In the genomic region with DNA sequence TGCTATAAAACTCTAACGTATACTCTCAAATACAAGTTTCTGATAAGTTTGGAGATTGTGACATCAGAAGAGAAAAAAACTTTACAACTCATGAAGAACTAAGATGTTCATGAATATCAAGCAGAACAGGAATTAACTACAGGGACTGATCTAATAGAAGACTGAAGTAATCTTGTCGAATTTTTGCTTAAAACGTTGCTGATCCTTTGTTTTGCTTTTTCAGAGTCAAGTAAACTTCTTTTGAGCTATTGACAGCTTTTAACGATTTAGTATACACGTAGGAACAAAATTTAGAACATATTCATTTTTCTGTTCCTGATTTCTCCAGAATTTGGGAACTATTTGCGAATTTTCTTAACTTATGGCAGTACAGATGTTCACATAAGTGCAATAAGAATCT, we compare ENCODE assay signal across 25 cellular contexts.
"Had no signal": no experiment of that assay in that cellular context is flagged by ENCODE, and none has a peak within 500 bp of the region (broad histone marks: within the 10 kb centered on the region; RNA-seq: fewer than 3 reads in every experiment).

No MANE protein-coding gene starts in this region.

- H3K79me2 ChIP-seq: parathyroid adenoma had no signal

- H3K4me2 ChIP-seq: neural progenitor cell had no signal

- H3K27ac ChIP-seq: neural progenitor cell, ovary, parathyroid adenoma, psoas muscle, right lobe of liver, sigmoid colon, suprapubic skin, testis, tibial artery, transverse colon, upper lobe of right lung, vagina had no signal

- DNase-seq: natural killer cell; occipital lobe; ovary; posterior cingulate gyrus; psoas muscle; right cardiac atrium; right lobe of liver; sigmoid colon; small intestine; stimulated activated CD4-positive, alpha-beta T cell treated with anti-CD3 and anti-CD28 coated beads, Interleukin-15, amount 100 ng/mL, for 24 hours; stimulated activated CD4-positive, alpha-beta T cell treated with anti-CD3 and anti-CD28 coated beads, Interleukin-2, amount 100 ng/mL, for 24 hours; stimulated activated CD4-positive, alpha-beta T cell treated with anti-CD3 and anti-CD28 coated beads, Interleukin-2, amount 100 ng/mL, for 48 hours; stimulated activated CD4-positive, alpha-beta T cell treated with anti-CD3 and anti-CD28 coated beads, Interleukin-4, amount 100 ng/mL, for 24 hours; stimulated activated naive B cell treated with anti-CD40 and anti-IgM and Interleukin-4, amounts not matched to agents 10 μg/mL and 1 μg/mL and 100 μg/mL, for 72 hours; stimulated activated naive CD4-positive, alpha-beta T cell treated with Interleukin-2 at 50 U/mL for 16 hours; substantia nigra; testis; tibial artery; transverse colon; upper lobe of right lung had no signal

- H3K9ac ChIP-seq: neural progenitor cell, parathyroid adenoma had no signal

- H3K36me3 ChIP-seq: neural progenitor cell, ovary, right lobe of liver, sigmoid colon, suprapubic skin, tibial artery, transverse colon, upper lobe of right lung, vagina had no signal

- H3K9me3 ChIP-seq: ovary, psoas muscle, right lobe of liver, sigmoid colon, suprapubic skin, testis, tibial artery, transverse colon, upper lobe of right lung, vagina had no signal

- H3K27me3 ChIP-seq: neural progenitor cell, ovary, right lobe of liver, sigmoid colon, suprapubic skin, testis, tibial artery, transverse colon, upper lobe of right lung, vagina had no signal

- ATAC-seq: natural killer cell; psoas muscle; right cardiac atrium; right lobe of liver; stimulated activated effector memory CD8-positive, alpha-beta T cell treated with anti-CD3 and anti-CD28 coated beads, Interleukin-12 subunit alpha, Interleukin-12 subunit beta, amount 100 ng/mL, for 72 hours; stimulated activated naive B cell treated with anti-CD40 and anti-IgM and Interleukin-4, amounts not matched to agents 10 μg/mL and 1 μg/mL and 100 μg/mL, for 72 hours; upper lobe of right lung had no signal

- H3K4me1 ChIP-seq: neural progenitor cell, parathyroid adenoma, psoas muscle, sigmoid colon, suprapubic skin, testis, tibial artery, transverse colon, upper lobe of right lung, vagina had no signal

- H3K4me3 ChIP-seq: neural progenitor cell, ovary, psoas muscle, right lobe of liver, sigmoid colon, suprapubic skin, testis, tibial artery, transverse colon, upper lobe of right lung, vagina had no signal
